6 cellular contexts compared by ENCODE assay signal in the genomic region with DNA sequence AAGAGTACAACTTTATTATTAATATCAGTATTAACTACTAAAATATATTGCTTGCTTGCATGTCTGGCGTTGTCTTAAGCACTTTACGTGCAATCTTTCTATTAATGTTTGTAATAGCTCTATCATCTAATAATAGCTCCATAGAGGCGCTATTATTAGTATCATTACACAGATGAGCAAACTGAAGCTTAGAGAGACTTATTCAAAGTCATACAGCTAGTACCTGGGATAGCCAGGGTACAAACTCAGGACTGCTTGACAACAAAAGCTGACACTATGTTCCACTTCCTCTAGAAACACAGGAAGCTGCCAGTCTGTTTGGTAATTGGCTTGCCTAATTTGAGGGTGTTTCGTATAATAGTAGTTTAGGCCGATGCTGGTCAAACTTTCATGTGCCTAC.
"Had no signal": no experiment of that assay in that cellular context is flagged by ENCODE, and none has a peak within 500 bp of the region (broad histone marks: within the 10 kb centered on the region; RNA-seq: fewer than 3 reads in every experiment).

No MANE protein-coding gene starts in this region.

- H3K27ac ChIP-seq: GM23248 had no signal

- DNase-seq: GM23248, GOT3, H7, H9, HCEC 1CT, HFFc6 had no signal
